Comparison of ENCODE assay signal across 17 cellular contexts in the genomic region with DNA sequence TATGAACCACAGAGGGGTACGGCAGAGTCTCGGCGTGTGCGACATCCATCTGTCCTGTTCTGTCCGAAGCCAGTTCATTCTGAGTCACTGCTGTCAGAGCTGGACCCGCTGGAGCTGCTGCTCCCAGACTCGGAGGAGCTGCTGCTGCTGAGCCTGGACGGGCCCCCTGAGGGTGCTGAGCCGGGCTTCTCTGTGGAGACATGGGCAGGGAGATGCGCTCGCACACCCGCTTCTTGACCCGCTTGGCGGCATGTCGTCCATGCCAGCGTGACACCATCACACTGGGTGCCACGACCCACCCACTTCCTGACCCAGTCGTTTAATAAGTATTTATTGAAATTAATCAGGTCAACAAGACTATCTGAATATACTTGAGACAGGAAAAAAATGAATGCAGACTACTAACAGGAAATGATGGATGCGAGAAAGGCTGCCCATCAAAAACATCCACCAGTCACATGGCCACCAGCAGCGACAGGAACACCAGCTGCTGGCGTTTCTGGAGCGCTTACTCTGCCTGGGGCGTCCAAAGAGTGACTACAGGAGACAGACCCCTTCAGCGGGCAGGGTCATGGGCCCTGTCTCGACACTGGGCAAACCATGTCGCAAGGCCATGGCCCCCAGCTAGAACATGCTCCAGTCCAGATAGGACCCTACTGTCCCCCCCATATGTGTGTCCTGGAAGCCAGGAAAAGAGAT.
"Had no signal": no experiment of that assay in that cellular context is flagged by ENCODE, and none has a peak within 500 bp of the region (broad histone marks: within the 10 kb centered on the region; RNA-seq: fewer than 3 reads in every experiment).

No MANE protein-coding gene starts in this region.

- H3K4me1 ChIP-seq: right atrium auricular region, tibial nerve had no signal

- H3K9me3 ChIP-seq: neutrophil, testis had no signal

- ATAC-seq: left colon; naive thymus-derived CD4-positive, alpha-beta T cell; stimulated activated naive B cell treated with anti-CD40 and anti-IgM and Interleukin-4, amounts not matched to agents 10 μg/mL and 1 μg/mL and 100 μg/mL, for 72 hours; stimulated activated naive CD8-positive, alpha-beta T cell treated with anti-CD3 and anti-CD28 coated beads, Interleukin-15, amount 100 ng/mL, for 72 hours had no signal

- H3K27me3 ChIP-seq: dorsolateral prefrontal cortex, neutrophil, right atrium auricular region, testis, tibial nerve had no signal

- H3K27ac ChIP-seq: neutrophil, right atrium auricular region, testis, tibial nerve had no signal

- H3K4me3 ChIP-seq: dorsolateral prefrontal cortex, right atrium auricular region, testis, tibial nerve had no signal

- DNase-seq: cortex of kidney; dorsolateral prefrontal cortex; effector CD8-positive, alpha-beta T cell; foreskin melanocyte; hippocampal formation; left colon; mammary epithelial cell; naive thymus-derived CD4-positive, alpha-beta T cell; stimulated activated CD4-positive, alpha-beta T cell treated with anti-CD3 and anti-CD28 coated beads, Interleukin-15, amount 100 ng/mL, for 24 hours; stimulated activated CD4-positive, alpha-beta T cell treated with anti-CD3 and anti-CD28 coated beads, Interleukin-1b, Interleukin-23, amount 100 ng/mL, for 48 hours; stimulated activated CD4-positive, alpha-beta T cell treated with anti-CD3 and anti-CD28 coated beads, Interleukin-4, amount 100 ng/mL, for 4 hours; stimulated activated naive B cell treated with anti-CD40 and anti-IgM and Interleukin-4, amounts not matched to agents 10 μg/mL and 1 μg/mL and 100 μg/mL, for 72 hours; stimulated activated naive CD8-positive, alpha-beta T cell treated with anti-CD3 and anti-CD28 coated beads, Interleukin-15, amount 100 ng/mL, for 72 hours; testis had no signal
